ENCODE assay signal across 1 cellular context in the genomic region with DNA sequence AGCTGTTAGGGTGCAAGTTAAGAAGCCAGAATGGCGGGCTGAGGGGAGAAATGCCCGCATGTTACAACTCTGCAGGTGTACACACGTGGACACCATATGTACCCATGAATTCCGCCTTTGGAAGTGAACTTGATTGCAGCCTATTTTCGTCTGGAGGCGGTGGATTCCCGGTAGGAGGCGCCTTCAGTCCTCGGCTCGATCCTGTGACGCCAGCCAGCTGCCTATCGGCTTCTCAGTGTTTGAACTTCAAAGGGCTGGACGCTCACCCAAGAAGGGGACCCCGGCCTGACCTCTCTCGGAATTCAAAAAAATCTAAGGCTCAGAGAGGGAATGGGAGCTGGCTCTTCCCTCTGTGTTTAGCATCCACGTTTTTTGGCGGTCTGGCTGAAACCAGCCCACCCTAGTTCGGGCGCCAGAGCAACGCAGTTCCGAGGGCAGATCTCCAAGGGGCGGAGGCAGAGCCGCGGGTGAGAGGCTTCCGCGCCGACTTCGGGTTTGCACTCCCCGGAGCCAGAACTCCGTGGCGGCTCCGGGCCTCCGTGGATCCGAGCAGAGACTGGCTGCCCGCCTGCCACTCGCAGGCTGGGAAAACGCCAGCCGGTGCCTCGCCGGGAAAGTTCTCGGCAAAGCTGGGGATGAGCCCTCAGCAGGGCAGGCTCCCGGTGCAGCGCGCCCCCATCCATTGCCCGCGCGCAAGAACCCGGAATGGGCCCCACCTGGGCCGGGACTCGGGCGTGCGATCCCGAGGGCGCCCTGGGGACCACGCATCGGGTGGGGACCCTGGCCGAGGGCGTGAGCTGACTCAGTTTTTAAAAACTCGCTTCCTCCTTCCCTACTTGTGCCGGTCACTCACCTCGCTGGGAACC.
TF ChIP-seq lines count a peak whose summit lies in the region.

No MANE protein-coding gene starts in this region.

TF ChIP-seq in neural cell, 6 proteins besides CTCF, POLR2A, EP300 and RAD21 (continued from another document):
- no peak for TF ChIP-seq EZH2 (IDR thresholded peaks at IDR 0.05; ENCODE audit: borderline replicate concordance, insufficient read depth, low read length, poor library complexity, severe bottlenecking)
